8 cellular contexts compared by ENCODE assay signal in genomic region chr1:58545591-58546519, GRCh38. TPM values are rescaled to one million over a fixed set of nuclear protein-coding genes. Genes with fewer than 3 reads are reported as not detected.
DNase-seq lines count a peak whose midpoint lies in the region; ATAC-seq and TF ChIP-seq lines count a peak whose summit lies in the region.

No MANE protein-coding gene starts in this region.

- DNase-seq in BE2C, result peak; percentile 60
- peak; percentile 3 for DNase-seq in GM19240 (ENCODE audit: insufficient read length, low spot score)
- peak; percentile 63 for DNase-seq in NCI-H774 (lab: John Stamatoyannopoulos, UW)
- DNase-seq in activated CD8-positive, alpha-beta memory T cell treated with anti-CD3 and anti-CD28 coated beads for 4 hours (ENCODE audit: low read depth in 2 of 2), result peak; percentile 41 to 73
- peak; percentile 66 for DNase-seq in effector CD8-positive, alpha-beta T cell (lab: John Stamatoyannopoulos, UW)
- DNase-seq in medulla oblongata (ENCODE audit: extremely low spot score), result peak; percentile 80
- DNase-seq in stimulated activated CD4-positive, alpha-beta T cell treated with anti-CD3 and anti-CD28 coated beads, TNF-alpha, amount 100 ng/mL, for 24 hours (ENCODE audit: low read depth in 3 of 3), result peak; percentile 51 to 73 (median 62)

- TF ChIP-seq CTCF in BE2C (IDR thresholded peaks at IDR 0.05; ENCODE audit: low read depth, low read length), result no peak

- no peaks in the 10 kb centered on the region for H3K27me3 ChIP-seq in BE2C

- peak overlapping the region; percentile 74 for H3K4me3 ChIP-seq in BE2C (ENCODE audit: low read depth, low read length)

- no peaks in the 10 kb centered on the region for H3K4me1 ChIP-seq in BE2C

- H3K9me3 ChIP-seq in BE2C, result no peaks in the 10 kb centered on the region

- peak; percentile 34 for ATAC-seq in HG03442 (IDR thresholded peaks at IDR 0.05; ENCODE audit: unreplicated experiment)

- H3K36me3 ChIP-seq in BE2C, result no peaks in the 10 kb centered on the region

RNA-seq across cellular contexts. Expression of gene OMA1, which starts 0.7 kb away (rescaled TPM):
- 7.5 TPM for polyA plus RNA-seq in BE2C (2012; ENCODE audit: insufficient read depth, insufficient read length, low read depth)

RNA-seq across cellular contexts. Expression of gene TACSTD2, which starts 31.2 kb away (rescaled TPM):
- not detected for polyA plus RNA-seq in BE2C (2012; ENCODE audit: insufficient read depth, insufficient read length, low read depth)

Comparison
In these comparisons a context has a peak if more than half of its experiments do, and no peak if none do; other contexts are left out.
1. Peak in every context shown above with its lines: DNase-seq, ATAC-seq and H3K4me3 ChIP-seq.
2. DNase-seq: peak in every context shown above with its lines; median percentile 80 in medulla oblongata; 66 in effector CD8-positive, alpha-beta T cell; 63 in NCI-H774; 62 in stimulated activated CD4-positive, alpha-beta T cell treated with anti-CD3 and anti-CD28 coated beads, TNF-alpha, amount 100 ng/mL, for 24 hours; 60 in BE2C; 57 in activated CD8-positive, alpha-beta memory T cell treated with anti-CD3 and anti-CD28 coated beads for 4 hours; 3 in GM19240.